Comparison of ENCODE assay signal across 30 cellular contexts in the genomic region with DNA sequence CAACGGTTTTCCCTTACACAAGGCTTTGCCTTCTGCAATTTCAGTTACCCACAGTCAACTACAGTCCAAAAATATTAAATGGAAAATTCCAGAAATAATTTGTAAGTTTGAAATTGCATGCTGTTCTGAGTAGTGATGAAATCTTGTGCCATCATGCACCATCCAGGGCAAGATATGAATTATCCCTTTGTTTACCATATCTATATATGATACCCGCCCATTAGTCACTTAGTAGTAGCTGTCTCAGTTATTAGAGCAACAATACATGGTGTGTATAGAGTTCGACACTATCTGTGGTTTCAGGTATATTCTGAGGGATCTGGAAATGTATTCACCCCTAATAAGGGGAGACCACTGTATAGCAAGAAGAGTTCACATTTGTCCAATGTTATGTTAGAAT. TPM values are rescaled to one million over a fixed set of nuclear protein-coding genes. Genes with fewer than 3 reads are reported as not detected.
DNase-seq lines count a peak whose midpoint lies in the region; ATAC-seq and TF ChIP-seq lines count a peak whose summit lies in the region.
"Had no signal": no experiment of that assay in that cellular context is flagged by ENCODE, and none has a peak within 500 bp of the region (broad histone marks: within the 10 kb centered on the region; RNA-seq: fewer than 3 reads in every experiment).

No MANE protein-coding gene starts in this region.

- H3K27me3 ChIP-seq in Panc1 (ENCODE audit: control insufficient read depth, insufficient read depth, low read length) = no peaks in the 10 kb centered on the region
- H3K27me3 ChIP-seq in foreskin keratinocyte = no peaks in the 10 kb centered on the region
- H3K27me3 ChIP-seq in H7 (ENCODE audit: control insufficient read depth, insufficient read depth, low read length) = no peaks in the 10 kb centered on the region
- H3K27me3 ChIP-seq: esophagus muscularis mucosa, gastroesophageal sphincter, thyroid gland had no signal

- DNase-seq in activated naive CD8-positive, alpha-beta T cell treated with anti-CD3 and anti-CD28 coated beads, Interleukin-2, amount 50 U/mL, for 24 hours = no peak
- no peak for DNase-seq in Panc1 (ENCODE audit: low read depth, low spot score)
- DNase-seq in foreskin keratinocyte = peak in 1 of 2 donors; percentile 13
- DNase-seq in stimulated activated naive B cell treated with anti-CD40 and anti-IgM and Interleukin-4, amounts not matched to agents 10 μg/mL and 1 μg/mL and 100 μg/mL, for 72 hours = no peak
- DNase-seq in activated T-helper 2 cell treated with anti-CD3 and anti-CD28 coated beads, Interferon-gamma antibody, Interleukin-2, Interleukin-4, amounts not matched to agents 10 μg/mL and 5 μg/mL and 100 μg/mL, durations not matched to agents 14 hours and 24 hours and 36 hours (ENCODE audit: low spot score) = no peak
- no peak for DNase-seq in H7
- DNase-seq: activated CD4-positive, alpha-beta T cell treated with anti-CD3 and anti-CD28 coated beads for 4 hours; activated naive CD4-positive, alpha-beta T cell treated with anti-CD3 and anti-CD28 coated beads for 36 hours; activated T-cell treated with anti-CD3 and anti-CD28 coated beads, Interleukin-2, amount 50 U/mL, for 24 hours; AML-193; aorta; cortex of kidney; hypothalamus; mesendoderm; NCI-H1436; NCI-H446 treated with DMSO at 0.1 percent for 48 hours; NCI-H82; SK-N-SH; stimulated activated CD4-positive, alpha-beta T cell treated with anti-CD3 and anti-CD28 coated beads, Interleukin-15, amount 100 ng/mL, for 24 hours; T-helper 2 cell; thyroid gland had no signal

- no TSS peak for BruUV-seq in Panc1 (replicated peaks; lab: Mats Ljungman, UMichigan)

- H3K4me1 ChIP-seq in Panc1 (ENCODE audit: control insufficient read depth, insufficient read depth, low read length) (no peaks in the 10 kb centered on the region; the same call in 1 of the 2 replicates), foreskin keratinocyte (peaks cover 3% of the 10 kb centered on the region)

- H3K27ac ChIP-seq in Panc1 (ENCODE audit: low read length) (no peak overlapping the region), foreskin keratinocyte (no peak overlapping the region)
- H3K27ac ChIP-seq: A549, esophagus muscularis mucosa, gastroesophageal sphincter, HL-60, RWPE1, thyroid gland had no signal

- no peak for ATAC-seq in activated naive CD8-positive, alpha-beta T cell treated with anti-CD3 and anti-CD28 coated beads, Interleukin-2, amount 50 U/mL, for 24 hours
- ATAC-seq in Panc1 (peak; percentile 67), foreskin keratinocyte (peak; percentile 46), HG03439 (IDR thresholded peaks at IDR 0.05; ENCODE audit: unreplicated experiment) (no peak)
- ATAC-seq in stimulated activated naive B cell treated with anti-CD40 and anti-IgM and Interleukin-4, amounts not matched to agents 10 μg/mL and 1 μg/mL and 100 μg/mL, for 72 hours (replicated peaks) = no peak
- ATAC-seq: gastroesophageal sphincter, left lobe of liver had no signal

- H3K4me3 ChIP-seq in Panc1 (ENCODE audit: low read depth in 2 of 2, low read length in 2 of 2) = no peak overlapping the region
- no peak overlapping the region for H3K4me3 ChIP-seq in H7 (ENCODE audit: insufficient read depth, low read depth, low read length)
- H3K4me3 ChIP-seq: A549, esophagus muscularis mucosa, gastroesophageal sphincter, thyroid gland had no signal

- intact Hi-C loops in Panc1 (cut with micrococcal nuclease; ENCODE audit: unreplicated experiment) = no loop called here
- intact Hi-C loops in activated T-helper 2 cell treated with anti-CD3 and anti-CD28 coated beads, Interferon-gamma antibody, Interleukin-2, Interleukin-4, amounts not matched to agents 10 μg/mL and 5 μg/mL and 100 μg/mL, durations not matched to agents 14 hours and 24 hours and 36 hours (cut with micrococcal nuclease) = no loop called here

- no peaks in the 10 kb centered on the region for H3K27me3 Mint-ChIP-seq in activated naive CD8-positive, alpha-beta T cell
- no peaks in the 10 kb centered on the region for H3K27me3 Mint-ChIP-seq in activated naive CD8-positive, alpha-beta T cell treated with anti-CD3 and anti-CD28 coated beads, Interleukin-2, amount 50 U/mL, for 24 hours
- H3K27me3 Mint-ChIP-seq in stimulated activated naive B cell treated with anti-CD40 and anti-IgM and Interleukin-4, amounts not matched to agents 10 μg/mL and 1 μg/mL and 100 μg/mL, for 72 hours = no peaks in the 10 kb centered on the region
- no peaks in the 10 kb centered on the region for H3K27me3 Mint-ChIP-seq in activated T-helper 2 cell treated with anti-CD3 and anti-CD28 coated beads, Interferon-gamma antibody, Interleukin-2, Interleukin-4, amounts not matched to agents 10 μg/mL and 5 μg/mL and 100 μg/mL, durations not matched to agents 14 hours and 24 hours and 36 hours (ENCODE audit: low read depth)
- H3K27me3 Mint-ChIP-seq: activated T-cell treated with anti-CD3 and anti-CD28 coated beads, Interleukin-2, amount 50 U/mL, for 24 hours; stimulated activated naive CD8-positive, alpha-beta T cell treated with anti-CD3 and anti-CD28 coated beads, Interleukin-15, Interleukin-2, amounts not matched to agents 100 ng/mL and 50 ng/mL, for 24 hours had no signal

- H3K9me3 Mint-ChIP-seq in activated naive CD8-positive, alpha-beta T cell (ENCODE audit: low read depth) = no peaks in the 10 kb centered on the region
- H3K9me3 Mint-ChIP-seq in activated naive CD8-positive, alpha-beta T cell treated with anti-CD3 and anti-CD28 coated beads, Interleukin-2, amount 50 U/mL, for 24 hours = peaks cover 4% of the 10 kb centered on the region
- H3K9me3 Mint-ChIP-seq in stimulated activated naive B cell treated with anti-CD40 and anti-IgM and Interleukin-4, amounts not matched to agents 10 μg/mL and 1 μg/mL and 100 μg/mL, for 72 hours = peaks cover 0 to 3% of the 10 kb centered on the region in 2 donors
- H3K9me3 Mint-ChIP-seq in activated T-helper 2 cell treated with anti-CD3 and anti-CD28 coated beads, Interferon-gamma antibody, Interleukin-2, Interleukin-4, amounts not matched to agents 10 μg/mL and 5 μg/mL and 100 μg/mL, durations not matched to agents 14 hours and 24 hours and 36 hours = no peaks in the 10 kb centered on the region
- H3K9me3 Mint-ChIP-seq: activated T-cell treated with anti-CD3 and anti-CD28 coated beads, Interleukin-2, amount 50 U/mL, for 24 hours; stimulated activated naive CD8-positive, alpha-beta T cell treated with anti-CD3 and anti-CD28 coated beads, Interleukin-15, Interleukin-2, amounts not matched to agents 100 ng/mL and 50 ng/mL, for 24 hours had no signal

- TF ChIP-seq CTCF in Panc1 (IDR thresholded peaks at IDR 0.05) (no peak), foreskin keratinocyte (conservative IDR thresholded peaks at IDR 0.05) (no peak)

- POLR2A ChIA-PET in Panc1 (lab: Charles Lee) = interaction anchor here (0.6 kb wide), 1 partner anchor 9 kb away, joined by 7 read pairs; no protein-coding TSS in a partner anchor

- H3K36me3 ChIP-seq in Panc1 (ENCODE audit: control insufficient read depth, insufficient read depth, low read length) (no peaks in the 10 kb centered on the region), H7 (replicated peaks; ENCODE audit: control insufficient read depth, insufficient read depth, low read length) (no peaks in the 10 kb centered on the region)
- H3K36me3 ChIP-seq: esophagus muscularis mucosa, gastroesophageal sphincter, thyroid gland had no signal

- H3K4me1 Mint-ChIP-seq in activated naive CD8-positive, alpha-beta T cell (ENCODE audit: low read depth) = peaks cover 60% of the 10 kb centered on the region
- peaks cover 39% of the 10 kb centered on the region for H3K4me1 Mint-ChIP-seq in activated naive CD8-positive, alpha-beta T cell treated with anti-CD3 and anti-CD28 coated beads, Interleukin-2, amount 50 U/mL, for 24 hours
- H3K4me1 Mint-ChIP-seq in stimulated activated naive B cell treated with anti-CD40 and anti-IgM and Interleukin-4, amounts not matched to agents 10 μg/mL and 1 μg/mL and 100 μg/mL, for 72 hours = peaks cover 19 to 53% of the 10 kb centered on the region in 2 donors
- H3K4me1 Mint-ChIP-seq in activated T-helper 2 cell treated with anti-CD3 and anti-CD28 coated beads, Interferon-gamma antibody, Interleukin-2, Interleukin-4, amounts not matched to agents 10 μg/mL and 5 μg/mL and 100 μg/mL, durations not matched to agents 14 hours and 24 hours and 36 hours (ENCODE audit: low read depth) = peaks cover 4% of the 10 kb centered on the region

- H3K36me3 Mint-ChIP-seq in activated naive CD8-positive, alpha-beta T cell = peaks cover 7% of the 10 kb centered on the region
- H3K36me3 Mint-ChIP-seq in activated naive CD8-positive, alpha-beta T cell treated with anti-CD3 and anti-CD28 coated beads, Interleukin-2, amount 50 U/mL, for 24 hours (ENCODE audit: low read depth) = peaks cover 11% of the 10 kb centered on the region
- peaks cover 10 to 16% of the 10 kb centered on the region in 2 donors for H3K36me3 Mint-ChIP-seq in stimulated activated naive B cell treated with anti-CD40 and anti-IgM and Interleukin-4, amounts not matched to agents 10 μg/mL and 1 μg/mL and 100 μg/mL, for 72 hours
- H3K36me3 Mint-ChIP-seq in activated T-helper 2 cell treated with anti-CD3 and anti-CD28 coated beads, Interferon-gamma antibody, Interleukin-2, Interleukin-4, amounts not matched to agents 10 μg/mL and 5 μg/mL and 100 μg/mL, durations not matched to agents 14 hours and 24 hours and 36 hours (ENCODE audit: low read depth) = peaks cover 13% of the 10 kb centered on the region

- in situ Hi-C loops in Panc1 (cut with HindIII; ENCODE audit: low pct_unique_long_range_greater_than_20kb, low sequenced_read_pairs) = no loop called here

- CTCF ChIA-PET in Panc1 (lab: Charles Lee) = no interaction called here

- no peaks in the 10 kb centered on the region for H3K9me3 ChIP-seq in Panc1 (ENCODE audit: control insufficient read depth, insufficient read depth, low read depth, low read length)
- H3K9me3 ChIP-seq: A549, esophagus muscularis mucosa, gastroesophageal sphincter, SK-N-SH, thyroid gland had no signal

- H3K27ac Mint-ChIP-seq in activated naive CD8-positive, alpha-beta T cell = peak overlapping the region; percentile 67
- no peak overlapping the region for H3K27ac Mint-ChIP-seq in activated naive CD8-positive, alpha-beta T cell treated with anti-CD3 and anti-CD28 coated beads, Interleukin-2, amount 50 U/mL, for 24 hours
- H3K27ac Mint-ChIP-seq in stimulated activated naive B cell treated with anti-CD40 and anti-IgM and Interleukin-4, amounts not matched to agents 10 μg/mL and 1 μg/mL and 100 μg/mL, for 72 hours = peak overlapping the region; percentile 16
- H3K27ac Mint-ChIP-seq in activated T-helper 2 cell treated with anti-CD3 and anti-CD28 coated beads, Interferon-gamma antibody, Interleukin-2, Interleukin-4, amounts not matched to agents 10 μg/mL and 5 μg/mL and 100 μg/mL, durations not matched to agents 14 hours and 24 hours and 36 hours = no peak overlapping the region
- H3K27ac Mint-ChIP-seq: activated naive CD4-positive, alpha-beta T cell treated with anti-CD3 and anti-CD28 coated beads for 36 hours; activated T-cell treated with anti-CD3 and anti-CD28 coated beads, Interleukin-2, amount 50 U/mL, for 24 hours; stimulated activated naive CD8-positive, alpha-beta T cell treated with anti-CD3 and anti-CD28 coated beads, Interleukin-15, Interleukin-2, amounts not matched to agents 100 ng/mL and 50 ng/mL, for 24 hours had no signal

- peak overlapping the region; percentile 3 for H3K4me3 Mint-ChIP-seq in activated naive CD8-positive, alpha-beta T cell
- no peak overlapping the region for H3K4me3 Mint-ChIP-seq in activated naive CD8-positive, alpha-beta T cell treated with anti-CD3 and anti-CD28 coated beads, Interleukin-2, amount 50 U/mL, for 24 hours
- no peak overlapping the region for H3K4me3 Mint-ChIP-seq in stimulated activated naive B cell treated with anti-CD40 and anti-IgM and Interleukin-4, amounts not matched to agents 10 μg/mL and 1 μg/mL and 100 μg/mL, for 72 hours
- H3K4me3 Mint-ChIP-seq in activated T-helper 2 cell treated with anti-CD3 and anti-CD28 coated beads, Interferon-gamma antibody, Interleukin-2, Interleukin-4, amounts not matched to agents 10 μg/mL and 5 μg/mL and 100 μg/mL, durations not matched to agents 14 hours and 24 hours and 36 hours (ENCODE audit: low read depth) = no peak overlapping the region
- H3K4me3 Mint-ChIP-seq: activated naive CD4-positive, alpha-beta T cell treated with anti-CD3 and anti-CD28 coated beads for 36 hours; activated T-cell treated with anti-CD3 and anti-CD28 coated beads, Interleukin-2, amount 50 U/mL, for 24 hours; stimulated activated naive CD8-positive, alpha-beta T cell treated with anti-CD3 and anti-CD28 coated beads, Interleukin-15, Interleukin-2, amounts not matched to agents 100 ng/mL and 50 ng/mL, for 24 hours had no signal

RNA-seq across cellular contexts. Expression of a gene that starts 29.4 kb away (rescaled TPM):
- total RNA-seq in Panc1 (2021; ENCODE audit: unreplicated experiment) (88.4 TPM), foreskin keratinocyte (51.3 and 53.3 TPM in 2 replicates)
- 21.1 TPM for polyA plus RNA-seq in Panc1 (2012; ENCODE audit: insufficient read length)
- polyA plus RNA-seq in foreskin keratinocyte = 6.9 and 7.6 TPM in 2 replicates
- total RNA-seq in activated T-helper 2 cell treated with anti-CD3 and anti-CD28 coated beads, Interferon-gamma antibody, Interleukin-2, Interleukin-4, amounts not matched to agents 10 μg/mL and 5 μg/mL and 100 μg/mL, durations not matched to agents 14 hours and 24 hours and 36 hours = 38.8 and 39.3 TPM in 2 replicates
- 17.6 and 22.6 TPM in 2 replicates for total RNA-seq in H7 (2014; rRNA removed; shearing (Covaris generic))

Comparison
In these comparisons a context has a peak if more than half of its experiments do, and no peak if none do; other contexts are left out.
1. H3K27ac Mint-ChIP-seq: peak in activated naive CD8-positive, alpha-beta T cell (single experiment) and stimulated activated naive B cell treated with anti-CD40 and anti-IgM and Interleukin-4, amounts not matched to agents 10 μg/mL and 1 μg/mL and 100 μg/mL, for 72 hours (single experiment); none in activated naive CD8-positive, alpha-beta T cell treated with anti-CD3 and anti-CD28 coated beads, Interleukin-2, amount 50 U/mL, for 24 hours (single experiment) and activated T-helper 2 cell treated with anti-CD3 and anti-CD28 coated beads, Interferon-gamma antibody, Interleukin-2, Interleukin-4, amounts not matched to agents 10 μg/mL and 5 μg/mL and 100 μg/mL, durations not matched to agents 14 hours and 24 hours and 36 hours (single experiment).
2. ATAC-seq: peak in Panc1 (single experiment) and foreskin keratinocyte (single experiment); none in activated naive CD8-positive, alpha-beta T cell treated with anti-CD3 and anti-CD28 coated beads, Interleukin-2, amount 50 U/mL, for 24 hours (single experiment), stimulated activated naive B cell treated with anti-CD40 and anti-IgM and Interleukin-4, amounts not matched to agents 10 μg/mL and 1 μg/mL and 100 μg/mL, for 72 hours (0 of 2) and HG03439 (single experiment).